9 cellular contexts compared by ENCODE assay signal in genomic region chr19:35204799-35205732, GRCh38. TPM values are rescaled to one million over a fixed set of nuclear protein-coding genes. Genes with fewer than 3 reads are reported as not detected.
DNase-seq lines count a peak whose midpoint lies in the region; ATAC-seq and TF ChIP-seq lines count a peak whose summit lies in the region.
"Had no signal": no experiment of that assay in that cellular context is flagged by ENCODE, and none has a peak within 500 bp of the region (broad histone marks: within the 10 kb centered on the region; RNA-seq: fewer than 3 reads in every experiment).

No MANE protein-coding gene starts in this region.

- H3K27ac Mint-ChIP-seq in activated CD4-positive, alpha-beta memory T cell treated with anti-CD3 and anti-CD28 coated beads, Interleukin-2, amount 10 ng/mL, durations not matched to agents 7 days and 5 days = peak overlapping the region; percentile 97
- H3K27ac Mint-ChIP-seq in stimulated activated naive CD8-positive, alpha-beta T cell treated with anti-CD3 and anti-CD28 coated beads, Interleukin-15, Interleukin-2, amounts not matched to agents 100 ng/mL and 50 ng/mL, for 24 hours = peak overlapping the region; percentile 92

- ATAC-seq in heart left ventricle (peak in 3 of 4 donors; percentile 41 to 77 (median 73)), HG03342 (IDR thresholded peaks at IDR 0.05; ENCODE audit: unreplicated experiment) (peak; percentile 75), GM18870 (IDR thresholded peaks at IDR 0.05; ENCODE audit: unreplicated experiment) (no peak), GM21717 (IDR thresholded peaks at IDR 0.05; ENCODE audit: unreplicated experiment) (no peak)

- CTCF ChIA-PET in activated CD4-positive, alpha-beta memory T cell treated with anti-CD3 and anti-CD28 coated beads, Interleukin-2, amount 10 ng/mL, durations not matched to agents 7 days and 5 days (lab: Charles Lee) = interaction anchor here (0.6 to 1.5 kb wide), 5 partner anchors 12 to 51 kb away, joined by 3 to 9 read pairs (median 3); partner anchors contain the start of gene FXYD5

- no peak for TF ChIP-seq POLR2A in heart left ventricle (IDR thresholded peaks at IDR 0.05)

- 74 to 79% (median 75%) methylated on average over 13 of the region's 13 CpGs for WGBS in heart left ventricle, 4 donors

- H3K9me3 ChIP-seq in heart left ventricle (peaks cover 0 to 3% (median 0%) of the 10 kb centered on the region in 12 donors), right atrium auricular region (no peaks in the 10 kb centered on the region)

- peaks cover 0 to 44% (median 0%) of the 10 kb centered on the region in 12 donors for H3K4me1 ChIP-seq in heart left ventricle
- H3K4me1 ChIP-seq in right atrium auricular region = no peaks in the 10 kb centered on the region

- no peak overlapping the region for H3K4me3 ChIP-seq in heart left ventricle
- no peak overlapping the region for H3K4me3 ChIP-seq in right atrium auricular region

- no peaks in the 10 kb centered on the region for H3K27me3 Mint-ChIP-seq in activated CD4-positive, alpha-beta memory T cell treated with anti-CD3 and anti-CD28 coated beads, Interleukin-2, amount 10 ng/mL, durations not matched to agents 7 days and 5 days
- no peaks in the 10 kb centered on the region for H3K27me3 Mint-ChIP-seq in stimulated activated naive CD8-positive, alpha-beta T cell treated with anti-CD3 and anti-CD28 coated beads, Interleukin-15, Interleukin-2, amounts not matched to agents 100 ng/mL and 50 ng/mL, for 24 hours

- DNase-seq in heart left ventricle (peak in 2 of 5 donors; percentile 36 to 41), right atrium auricular region (ENCODE audit: low spot score) (no peak), DMS79 treated with DMSO at 0.1 percent for 48 hours (lab: John Stamatoyannopoulos, UW) (no peak)
- peak; percentile 27 for DNase-seq in activated CD4-positive, alpha-beta memory T cell treated with anti-CD3 and anti-CD28 coated beads, Interleukin-2, amount 10 ng/mL, durations not matched to agents 7 days and 5 days

- intact Hi-C loops in heart left ventricle (cut with DNase I) = no loop called here

- peaks cover 14% of the 10 kb centered on the region for H3K36me3 Mint-ChIP-seq in activated CD4-positive, alpha-beta memory T cell treated with anti-CD3 and anti-CD28 coated beads, Interleukin-2, amount 10 ng/mL, durations not matched to agents 7 days and 5 days (ENCODE audit: low read depth)
- peaks cover 4% of the 10 kb centered on the region for H3K36me3 Mint-ChIP-seq in stimulated activated naive CD8-positive, alpha-beta T cell treated with anti-CD3 and anti-CD28 coated beads, Interleukin-15, Interleukin-2, amounts not matched to agents 100 ng/mL and 50 ng/mL, for 24 hours (ENCODE audit: low read depth)

- H3K27ac ChIP-seq in heart left ventricle (peak overlapping the region in 1 of 12 donors; percentile 75), right atrium auricular region (no peak overlapping the region)
- H3K27ac ChIP-seq: VCaP had no signal

- H3K27me3 ChIP-seq in heart left ventricle (peaks cover 0 to 3% (median 0%) of the 10 kb centered on the region in 9 donors), right atrium auricular region (no peaks in the 10 kb centered on the region)

- no peak for TF ChIP-seq CTCF in heart left ventricle (IDR thresholded peaks at IDR 0.05)
- no peak for TF ChIP-seq CTCF in right atrium auricular region (IDR thresholded peaks at IDR 0.05)

- H3K36me3 ChIP-seq in heart left ventricle = no peaks in the 10 kb centered on the region
- no peaks in the 10 kb centered on the region for H3K36me3 ChIP-seq in right atrium auricular region

- POLR2A ChIA-PET in activated CD4-positive, alpha-beta memory T cell treated with anti-CD3 and anti-CD28 coated beads, Interleukin-2, amount 10 ng/mL, durations not matched to agents 7 days and 5 days (lab: Charles Lee) = interaction anchor here (0.7 to 3.3 kb wide), 7 partner anchors 13 to 63 kb away, joined by 3 to 33 read pairs (median 11); partner anchors contain the start of genes FXYD5 and USF2

- H3K9me3 Mint-ChIP-seq in activated CD4-positive, alpha-beta memory T cell treated with anti-CD3 and anti-CD28 coated beads, Interleukin-2, amount 10 ng/mL, durations not matched to agents 7 days and 5 days = peaks cover 6% of the 10 kb centered on the region
- H3K9me3 Mint-ChIP-seq in stimulated activated naive CD8-positive, alpha-beta T cell treated with anti-CD3 and anti-CD28 coated beads, Interleukin-15, Interleukin-2, amounts not matched to agents 100 ng/mL and 50 ng/mL, for 24 hours = no peaks in the 10 kb centered on the region

- no peak overlapping the region for H3K4me3 Mint-ChIP-seq in activated CD4-positive, alpha-beta memory T cell treated with anti-CD3 and anti-CD28 coated beads, Interleukin-2, amount 10 ng/mL, durations not matched to agents 7 days and 5 days
- H3K4me3 Mint-ChIP-seq in stimulated activated naive CD8-positive, alpha-beta T cell treated with anti-CD3 and anti-CD28 coated beads, Interleukin-15, Interleukin-2, amounts not matched to agents 100 ng/mL and 50 ng/mL, for 24 hours = peak overlapping the region; percentile 17

- H3K4me1 Mint-ChIP-seq in activated CD4-positive, alpha-beta memory T cell treated with anti-CD3 and anti-CD28 coated beads, Interleukin-2, amount 10 ng/mL, durations not matched to agents 7 days and 5 days = peaks cover 73% of the 10 kb centered on the region
- peaks cover 87% of the 10 kb centered on the region for H3K4me1 Mint-ChIP-seq in stimulated activated naive CD8-positive, alpha-beta T cell treated with anti-CD3 and anti-CD28 coated beads, Interleukin-15, Interleukin-2, amounts not matched to agents 100 ng/mL and 50 ng/mL, for 24 hours (ENCODE audit: low read depth)

RNA-seq across cellular contexts. Expression of gene FAM187B, which starts 23.5 kb away (rescaled TPM):
- not detected for total RNA-seq in heart left ventricle
- under 1 TPM in 1 of 2 donors, not detected in 1; 0.06 TPM for polyA plus RNA-seq in heart left ventricle
- not detected for total RNA-seq in right atrium auricular region
- not detected for total RNA-seq in activated CD4-positive, alpha-beta memory T cell treated with anti-CD3 and anti-CD28 coated beads, Interleukin-2, amount 10 ng/mL, durations not matched to agents 7 days and 5 days

RNA-seq across cellular contexts. Expression of gene LSR, which starts 43.7 kb away (rescaled TPM):
- total RNA-seq in heart left ventricle (1 to 10 TPM; 2.8 to 9.0 (median 5.3) TPM), right atrium auricular region (10 to 100 TPM in 1 of 2 donors, 1 to 10 TPM in 1; 7.6 to 20.1 TPM)
- polyA plus RNA-seq in heart left ventricle = 10 to 100 TPM in 1 of 2 donors, 1 to 10 TPM in 1; 4.8 to 10.5 TPM
- 10 to 100 TPM; 13.2 to 13.3 TPM for total RNA-seq in activated CD4-positive, alpha-beta memory T cell treated with anti-CD3 and anti-CD28 coated beads, Interleukin-2, amount 10 ng/mL, durations not matched to agents 7 days and 5 days

RNA-seq across cellular contexts. Expression of gene FXYD5, which starts 50.5 kb away (rescaled TPM):
- total RNA-seq in heart left ventricle = 10 to 100 TPM; 15.3 to 87.9 (median 19.5) TPM
- 10 to 100 TPM; 31.0 to 59.2 TPM for polyA plus RNA-seq in heart left ventricle
- 10 to 100 TPM; 31.3 to 77.7 TPM for total RNA-seq in right atrium auricular region
- total RNA-seq in activated CD4-positive, alpha-beta memory T cell treated with anti-CD3 and anti-CD28 coated beads, Interleukin-2, amount 10 ng/mL, durations not matched to agents 7 days and 5 days = 100 to 1,000 TPM; 588 to 589 TPM

Comparison
In these comparisons a context has a peak if more than half of its experiments do, and no peak if none do; other contexts are left out.
1. ATAC-seq: peak in heart left ventricle (3 of 4) and HG03342 (single experiment); none in GM18870 (single experiment) and GM21717 (single experiment).
2. RNA of gene FXYD5, which starts 50.5 kb away (total RNA-seq): 588 to 589 TPM in activated CD4-positive, alpha-beta memory T cell treated with anti-CD3 and anti-CD28 coated beads, Interleukin-2, amount 10 ng/mL, durations not matched to agents 7 days and 5 days; 31.3 to 77.7 TPM in right atrium auricular region and 15.3 to 87.9 TPM in heart left ventricle; every median in the first group is over 4 times any median in the second.